In the genomic region with DNA sequence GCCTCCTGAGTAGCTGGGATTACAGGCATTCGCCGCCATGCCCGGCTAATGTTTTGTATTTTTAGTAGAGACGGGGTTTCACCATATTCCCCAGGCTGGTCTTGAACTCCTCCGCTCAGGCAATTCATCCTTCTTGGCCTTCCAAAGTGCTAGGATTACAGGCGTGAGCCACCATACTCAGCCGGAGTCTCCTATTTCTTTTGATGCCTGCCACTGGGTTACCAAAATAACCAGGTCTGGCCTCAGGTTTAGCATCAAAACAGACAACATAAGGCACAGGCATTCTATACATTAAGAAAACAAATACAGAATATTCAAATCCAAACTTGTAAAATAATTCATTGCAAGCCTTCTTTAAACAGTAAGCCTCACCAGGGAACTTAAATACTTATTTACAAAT, we compare ENCODE assay signal across 24 cellular contexts.
"Had no signal": no experiment of that assay in that cellular context is flagged by ENCODE, and none has a peak within 500 bp of the region (broad histone marks: within the 10 kb centered on the region; RNA-seq: fewer than 3 reads in every experiment).

No MANE protein-coding gene starts in this region.

- H3K27ac ChIP-seq: HL-60, KMS-11 had no signal

- H3K4me1 Mint-ChIP-seq: IgD-negative memory B cell, T-cell had no signal

- H3K36me3 Mint-ChIP-seq: IgD-negative memory B cell, T-cell had no signal

- H3K27ac Mint-ChIP-seq: IgD-negative memory B cell, T-cell had no signal

- H3K4me2 ChIP-seq: KMS-11, SK-N-SH had no signal

- DNase-seq: Kasumi-1, MM.1S, NCI-H1092 treated with DMSO at 0.1 percent for 48 hours, NCI-H1436, NCI-H1694 treated with DMSO at 0.1 percent for 48 hours, NCI-H1930, NCI-H2081, NCI-H2107, NCI-H226, NCI-H446, NCI-H510A, NCI-H524 treated with DMSO at 0.1 percent for 48 hours, NCI-H69, NCI-H774, Right ventricle myocardium superior, RPMI8226, SIG-M5, SK-N-SH, SW 1271, T-cell had no signal

- ATAC-seq: T-cell had no signal

- H3K4me3 Mint-ChIP-seq: IgD-negative memory B cell, T-cell had no signal

- H3K9me3 ChIP-seq: SK-N-SH had no signal

- H3K4me3 ChIP-seq: K562 had no signal

- H3K9ac ChIP-seq: KMS-11, SK-N-SH had no signal
